9 cellular contexts compared by ENCODE assay signal in the genomic region with DNA sequence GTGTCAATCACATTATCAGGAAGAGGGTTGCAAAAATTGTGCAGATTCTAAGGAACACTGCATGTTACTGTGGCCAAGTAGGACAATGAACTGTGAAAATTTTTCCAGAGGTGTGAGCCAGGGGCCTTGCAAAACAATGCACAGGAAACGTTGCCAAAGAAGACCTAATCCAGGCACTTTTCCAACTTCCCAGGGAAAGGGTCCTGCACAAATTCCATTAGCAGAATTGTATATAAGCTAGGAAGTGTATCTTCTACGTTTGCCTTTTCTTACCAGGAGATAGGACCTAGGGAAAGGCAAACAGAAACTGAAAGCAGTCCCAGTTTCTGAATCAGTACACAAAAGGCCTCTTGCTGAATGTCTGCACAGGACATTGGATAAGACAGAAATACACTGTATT.
DNase-seq lines count a peak whose midpoint lies in the region; ATAC-seq and TF ChIP-seq lines count a peak whose summit lies in the region.
"Had no signal": no experiment of that assay in that cellular context is flagged by ENCODE, and none has a peak within 500 bp of the region (broad histone marks: within the 10 kb centered on the region; RNA-seq: fewer than 3 reads in every experiment).

No MANE protein-coding gene starts in this region.

- no peaks in the 10 kb centered on the region for H3K36me3 ChIP-seq in sigmoid colon
- no peaks in the 10 kb centered on the region for H3K36me3 ChIP-seq in naive thymus-derived CD4-positive, alpha-beta T cell (ENCODE audit: control insufficient read depth in 2 of 3, insufficient read depth in 3 of 3, low read length in 3 of 3)

- ATAC-seq in left ventricle myocardium superior = peak; percentile 86
- ATAC-seq in naive thymus-derived CD4-positive, alpha-beta T cell = no peak
- no peak for ATAC-seq in HG03457 (IDR thresholded peaks at IDR 0.05; ENCODE audit: unreplicated experiment)

- H3K36me3 Mint-ChIP-seq in naive thymus-derived CD4-positive, alpha-beta T cell = no peaks in the 10 kb centered on the region

- intact Hi-C loops in left ventricle myocardium superior (cut with micrococcal nuclease) = no loop called here
- intact Hi-C loops in sigmoid colon (cut with DNase I) = no loop called here
- intact Hi-C loops in naive thymus-derived CD4-positive, alpha-beta T cell (cut with micrococcal nuclease) = no loop called here

- H3K27me3 ChIP-seq in sigmoid colon = no peaks in the 10 kb centered on the region
- no peaks in the 10 kb centered on the region for H3K27me3 ChIP-seq in naive thymus-derived CD4-positive, alpha-beta T cell (ENCODE audit: control insufficient read depth in 2 of 2, insufficient read depth in 2 of 2, low read length in 2 of 2)

- CTCF ChIA-PET in naive thymus-derived CD4-positive, alpha-beta T cell (lab: Charles Lee) = no interaction called here

- no peak overlapping the region for H3K27ac Mint-ChIP-seq in naive thymus-derived CD4-positive, alpha-beta T cell

- H3K27ac ChIP-seq in sigmoid colon = peak overlapping the region; percentile 43 to 60 (median 52)
- no peak overlapping the region for H3K27ac ChIP-seq in naive thymus-derived CD4-positive, alpha-beta T cell (ENCODE audit: low read depth, low read length)

- H3K4me1 ChIP-seq in sigmoid colon = peaks cover 0 to 12% (median 10%) of the 10 kb centered on the region in 4 donors
- H3K4me1 ChIP-seq in naive thymus-derived CD4-positive, alpha-beta T cell (ENCODE audit: control insufficient read depth in 2 of 2, insufficient read depth in 2 of 2, low read length in 2 of 2) = no peaks in the 10 kb centered on the region

- peak overlapping the region in 3 of 10 donors; percentile 4 to 37 (median 34) for H3K4me3 Mint-ChIP-seq in naive thymus-derived CD4-positive, alpha-beta T cell

- H3K4me1 Mint-ChIP-seq in naive thymus-derived CD4-positive, alpha-beta T cell = peaks cover 0 to 6% (median 4%) of the 10 kb centered on the region in 7 donors

- TF ChIP-seq EP300 in sigmoid colon (IDR thresholded peaks at IDR 0.05) = no peak

- no peaks in the 10 kb centered on the region for H3K9me3 ChIP-seq in sigmoid colon
- no peaks in the 10 kb centered on the region for H3K9me3 ChIP-seq in naive thymus-derived CD4-positive, alpha-beta T cell (ENCODE audit: control insufficient read depth in 2 of 3, low read length in 3 of 3)

- POLR2A ChIA-PET in naive thymus-derived CD4-positive, alpha-beta T cell (lab: Charles Lee) = no interaction called here

- H3K9me3 Mint-ChIP-seq in naive thymus-derived CD4-positive, alpha-beta T cell = peaks cover 0 to 7% (median under 1%) of the 10 kb centered on the region in 11 donors

- H3K27me3 Mint-ChIP-seq in naive thymus-derived CD4-positive, alpha-beta T cell = no peaks in the 10 kb centered on the region

- WGBS in sigmoid colon, 2 donors = 0 to 7% methylated on average over 2 of the region's 2 CpGs

- DNase-seq in HCEC 1CT = peak; percentile 35
- DNase-seq in left ventricle myocardium superior = no peak
- DNase-seq in sigmoid colon = no peak
- no peak for DNase-seq in activated effector memory CD4-positive, alpha-beta T cell treated with anti-CD3 and anti-CD28 coated beads, Interleukin-2, amount 50 U/mL, for 16 hours
- no peak for DNase-seq in naive thymus-derived CD4-positive, alpha-beta T cell
- DNase-seq in T-helper 2 cell = no peak
- DNase-seq: MV-4-11 had no signal

- TF ChIP-seq CTCF in WI38 (IDR thresholded peaks at IDR 0.05; ENCODE audit: low read depth, low read length) (no peak), sigmoid colon (IDR thresholded peaks at IDR 0.05) (no peak)

- TF ChIP-seq POLR2A in sigmoid colon (IDR thresholded peaks at IDR 0.05) = no peak

- H3K4me3 ChIP-seq in WI38 (ENCODE audit: low read depth, low read length) (peak overlapping the region; percentile 3; the same call in 1 of the 2 replicates), sigmoid colon (peak overlapping the region in 3 of 4 donors; percentile 5 to 26 (median 18))
- no peak overlapping the region for H3K4me3 ChIP-seq in naive thymus-derived CD4-positive, alpha-beta T cell (ENCODE audit: low read length)
